ENCODE assay signal across 1 cellular context in genomic region chr17:58060596-58061191, GRCh38.
TF ChIP-seq lines count a peak whose summit lies in the region.

No MANE protein-coding gene starts in this region.

TF ChIP-seq in endothelial cell of umbilical vein, 7 proteins besides CTCF, POLR2A, EP300 and RAD21:
- TF ChIP-seq GATA2 (IDR thresholded peaks at IDR 0.05; ENCODE audit: insufficient read depth, insufficient read length, low read depth, low read length): no peak
- TF ChIP-seq FOS (IDR thresholded peaks at IDR 0.05; ENCODE audit: borderline replicate concordance, insufficient read depth, low read length): no peak
- no peak for TF ChIP-seq EZH2 (IDR thresholded peaks at IDR 0.05; ENCODE audit: borderline replicate concordance, low read depth, low read length, severe bottlenecking)
- no peak for TF ChIP-seq MYC (IDR thresholded peaks at IDR 0.05; ENCODE audit: low read depth, low read length)
- no peak for TF ChIP-seq POLR2AphosphoS5 (IDR thresholded peaks at IDR 0.05; ENCODE audit: insufficient read depth, low read depth, low read length)
- TF ChIP-seq JUN (IDR thresholded peaks at IDR 0.05; ENCODE audit: borderline replicate concordance, insufficient read depth, insufficient read length, low read depth): no peak
TF ChIP-seq in endothelial cell of umbilical vein: peak in this region for 0.
